20 cellular contexts compared by ENCODE assay signal in the genomic region with DNA sequence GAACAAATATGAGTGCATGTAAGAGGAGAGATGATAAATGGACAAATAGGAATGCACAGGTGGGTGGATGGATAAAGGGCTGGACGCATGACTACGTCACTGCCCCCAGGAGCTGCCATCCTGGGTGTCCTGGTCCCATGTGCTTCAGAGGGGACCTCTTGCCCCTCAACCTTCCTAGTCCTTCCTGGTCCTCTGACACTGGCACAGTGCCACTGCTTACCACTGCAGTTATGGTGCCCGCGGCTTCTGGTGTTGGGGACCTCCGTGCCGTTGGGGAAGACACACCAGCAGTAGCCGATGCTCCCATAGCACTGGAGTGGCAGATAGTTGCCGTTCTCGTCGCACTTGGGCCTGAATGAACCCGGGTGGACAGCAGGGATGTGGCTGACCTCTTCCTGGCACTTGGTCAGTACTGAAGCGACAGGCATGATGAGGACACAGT. TPM values are rescaled to one million over a fixed set of nuclear protein-coding genes. Genes with fewer than 3 reads are reported as not detected.
DNase-seq lines count a peak whose midpoint lies in the region; ATAC-seq, FAIRE-seq and TF ChIP-seq lines count a peak whose summit lies in the region.
"Had no signal": no experiment of that assay in that cellular context is flagged by ENCODE, and none has a peak within 500 bp of the region (broad histone marks: within the 10 kb centered on the region; RNA-seq: fewer than 3 reads in every experiment).

No MANE protein-coding gene starts in this region.

- H3K27ac Mint-ChIP-seq in natural killer cell = peak overlapping the region; percentile 41 to 47
- H3K27ac Mint-ChIP-seq in natural killer cell treated with Interleukin-12 subunit alpha and Interleukin-12 subunit beta and Interleukin-15 and Interleukin-18, amount 100 ng/mL, for 72 hours = peak overlapping the region in 1 of 2 donors; percentile 49
- peak overlapping the region; percentile 38 to 74 for H3K27ac Mint-ChIP-seq in effector memory CD8-positive, alpha-beta T cell

- DNase-seq in natural killer cell (no peak), HTR-8/SVneo (ENCODE audit: insufficient read length, low spot score) (no peak), islet precursor cell (no peak), inferior parietal cortex (ENCODE audit: extremely low spot score) (no peak), NCI-H1105 treated with DMSO at 0.1 percent for 48 hours (lab: John Stamatoyannopoulos, UW) (no peak)
- DNase-seq in natural killer cell treated with Interleukin-12 subunit alpha and Interleukin-12 subunit beta and Interleukin-15 and Interleukin-18, amount 100 ng/mL, for 72 hours (ENCODE audit: low spot score) = no peak
- DNase-seq in effector memory CD8-positive, alpha-beta T cell = no peak
- DNase-seq in stimulated activated CD4-positive, alpha-beta T cell treated with anti-CD3 and anti-CD28 coated beads, Interleukin-1b, Interleukin-23, amount 100 ng/mL, for 48 hours = no peak
- DNase-seq: activated CD4-positive, alpha-beta T cell treated with anti-CD3 and anti-CD28 coated beads, Interleukin-2, amount 50 U/mL, for 1 hour; DMS53; mesenchymal stem cell; MM.1S; NCI-H1694 treated with DMSO at 0.1 percent for 48 hours; pancreas; PC-3; uterus had no signal

- H3K4me3 Mint-ChIP-seq in natural killer cell = no peak overlapping the region
- H3K4me3 Mint-ChIP-seq in natural killer cell treated with Interleukin-12 subunit alpha and Interleukin-12 subunit beta and Interleukin-15 and Interleukin-18, amount 100 ng/mL, for 72 hours = no peak overlapping the region
- no peak overlapping the region for H3K4me3 Mint-ChIP-seq in effector memory CD8-positive, alpha-beta T cell

- H3K36me3 Mint-ChIP-seq in natural killer cell = no peaks in the 10 kb centered on the region
- peaks cover 14% of the 10 kb centered on the region for H3K36me3 Mint-ChIP-seq in natural killer cell treated with Interleukin-12 subunit alpha and Interleukin-12 subunit beta and Interleukin-15 and Interleukin-18, amount 100 ng/mL, for 72 hours
- peaks cover 100% of the 10 kb centered on the region for H3K36me3 Mint-ChIP-seq in effector memory CD8-positive, alpha-beta T cell (ENCODE audit: insufficient read depth)

- peak; percentile 58 for FAIRE-seq in HTR-8/SVneo (lab: Jason Lieb, UNC)
- FAIRE-seq: astrocyte, GM18507, pancreas had no signal

- no peaks in the 10 kb centered on the region for H3K9me3 Mint-ChIP-seq in natural killer cell
- no peaks in the 10 kb centered on the region for H3K9me3 Mint-ChIP-seq in natural killer cell treated with Interleukin-12 subunit alpha and Interleukin-12 subunit beta and Interleukin-15 and Interleukin-18, amount 100 ng/mL, for 72 hours
- no peaks in the 10 kb centered on the region for H3K9me3 Mint-ChIP-seq in effector memory CD8-positive, alpha-beta T cell

- ATAC-seq in natural killer cell = no peak
- no peak for ATAC-seq in natural killer cell treated with Interleukin-12 subunit alpha and Interleukin-12 subunit beta and Interleukin-15 and Interleukin-18, amount 100 ng/mL, for 72 hours
- ATAC-seq in effector memory CD8-positive, alpha-beta T cell (replicated peaks) = no peak
- ATAC-seq: pancreas, PC-3, right cardiac atrium had no signal

- H3K27me3 Mint-ChIP-seq in natural killer cell (ENCODE audit: low read depth in 2 of 2) = no peaks in the 10 kb centered on the region
- H3K27me3 Mint-ChIP-seq in natural killer cell treated with Interleukin-12 subunit alpha and Interleukin-12 subunit beta and Interleukin-15 and Interleukin-18, amount 100 ng/mL, for 72 hours = no peaks in the 10 kb centered on the region
- no peaks in the 10 kb centered on the region for H3K27me3 Mint-ChIP-seq in effector memory CD8-positive, alpha-beta T cell

- no peak for TF ChIP-seq CTCF in natural killer cell (IDR thresholded peaks at IDR 0.05)

- H3K4me1 Mint-ChIP-seq in natural killer cell = peaks cover 16 to 28% of the 10 kb centered on the region in 2 donors
- peaks cover 6 to 14% of the 10 kb centered on the region in 2 donors for H3K4me1 Mint-ChIP-seq in natural killer cell treated with Interleukin-12 subunit alpha and Interleukin-12 subunit beta and Interleukin-15 and Interleukin-18, amount 100 ng/mL, for 72 hours (ENCODE audit: low read depth in 2 of 2)
- peaks cover 26 to 27% of the 10 kb centered on the region in 2 donors for H3K4me1 Mint-ChIP-seq in effector memory CD8-positive, alpha-beta T cell (ENCODE audit: low read depth in 2 of 2)

- intact Hi-C loops in natural killer cell (cut with micrococcal nuclease) = no loop called here

RNA-seq across cellular contexts. Expression of a gene that starts 9.8 kb away (rescaled TPM):
- total RNA-seq in natural killer cell = 100 to 1,000 TPM; 550 to 913 (median 748) TPM
- 100 to 1,000 TPM; 767 to 771 TPM for total RNA-seq in natural killer cell treated with Interleukin-12 subunit alpha and Interleukin-12 subunit beta and Interleukin-15 and Interleukin-18, amount 100 ng/mL, for 72 hours
- total RNA-seq: SJSA1 had no signal

RNA-seq across cellular contexts. Expression of a gene that starts 45.4 kb away (rescaled TPM):
- total RNA-seq in natural killer cell = 10 to 100 TPM; 51.5 to 62.6 (median 51.7) TPM
- 100 to 1,000 TPM in 1 of 2 donors, 10 to 100 TPM in 1; 70.0 to 140 TPM for total RNA-seq in natural killer cell treated with Interleukin-12 subunit alpha and Interleukin-12 subunit beta and Interleukin-15 and Interleukin-18, amount 100 ng/mL, for 72 hours

RNA-seq across cellular contexts. Expression of a gene that starts 46.6 kb away (rescaled TPM):
- 1,000 to 10,000 TPM; 1,744 to 2,278 (median 2,016) TPM for total RNA-seq in natural killer cell
- total RNA-seq in natural killer cell treated with Interleukin-12 subunit alpha and Interleukin-12 subunit beta and Interleukin-15 and Interleukin-18, amount 100 ng/mL, for 72 hours = 1,000 to 10,000 TPM; 1,429 to 1,580 TPM
